ENCODE assay signal across 22 cellular contexts in the genomic region with DNA sequence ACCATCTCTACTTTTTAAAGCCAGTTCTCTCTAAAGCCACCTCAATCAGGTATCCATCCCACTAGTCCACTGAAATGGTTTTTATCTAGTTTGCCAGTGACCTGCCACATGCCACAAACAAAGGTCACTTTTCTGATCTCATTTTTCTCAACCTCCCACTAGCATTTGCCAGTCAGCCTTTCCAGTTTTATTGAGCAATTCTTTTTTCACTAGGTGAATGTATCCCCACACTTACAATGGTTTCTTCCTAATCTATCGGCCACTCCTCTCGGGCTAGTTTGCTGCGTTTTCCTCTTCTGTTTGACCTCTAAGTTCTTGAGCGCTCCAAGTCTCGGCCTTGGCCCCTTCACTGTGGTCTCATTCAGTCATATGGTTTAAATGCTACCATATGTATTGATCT.
"Had no signal": no experiment of that assay in that cellular context is flagged by ENCODE, and none has a peak within 500 bp of the region (broad histone marks: within the 10 kb centered on the region; RNA-seq: fewer than 3 reads in every experiment).

No MANE protein-coding gene starts in this region.

- H3K4me3 ChIP-seq: left ventricle myocardium inferior, lung, ovary, right atrium auricular region, skin epidermis, spleen, tibial nerve, uterus had no signal

- H3K36me3 ChIP-seq: left ventricle myocardium inferior, ovary, right atrium auricular region, spleen, tibial nerve, uterus had no signal

- H3K27me3 ChIP-seq: ovary, right atrium auricular region, spleen, tibial nerve, uterus had no signal

- H3K9me3 ChIP-seq: left ventricle myocardium inferior, ovary, right atrium auricular region, spleen, tibial nerve, uterus had no signal

- H3K27ac ChIP-seq: left ventricle myocardium inferior, ovary, right atrium auricular region, skin epidermis, spleen, tibial nerve, uterus had no signal

- ATAC-seq: left colon; natural killer cell; sciatic nerve; stimulated activated memory B cell treated with anti-CD40 and anti-IgM and Interleukin-4, amounts not matched to agents 10 μg/mL and 1 μg/mL and 100 μg/mL, for 72 hours; stimulated activated naive CD8-positive, alpha-beta T cell treated with anti-CD3 and anti-CD28 coated beads, Interleukin-15, amount 100 ng/mL, for 72 hours had no signal

- DNase-seq: hypothalamus; immature natural killer cell; kidney; left colon; left ventricle myocardium inferior; mesendoderm; naive B cell; natural killer cell; ovary; spleen; stimulated activated CD4-positive, alpha-beta T cell treated with anti-CD3 and anti-CD28 coated beads, Interleukin-4, amount 100 ng/mL, for 24 hours; stimulated activated CD8-positive, alpha-beta memory T cell treated with anti-CD3 and anti-CD28 coated beads, Interleukin-4, amount 100 ng/mL, for 48 hours; stimulated activated naive CD4-positive, alpha-beta T cell treated with Interleukin-2 at 50 U/mL for 16 hours; stimulated activated naive CD8-positive, alpha-beta T cell treated with anti-CD3 and anti-CD28 coated beads, Interleukin-15, amount 100 ng/mL, for 72 hours; substantia nigra; uterus had no signal

- H3K4me1 ChIP-seq: right atrium auricular region, uterus had no signal
